Comparison of ENCODE assay signal across 9 cellular contexts in genomic region chr11:94400839-94401772, GRCh38. TPM values are rescaled to one million over a fixed set of nuclear protein-coding genes. Genes with fewer than 3 reads are reported as not detected.
A peak's percentile ranks its signal among the peaks of the same experiment; 100 is the strongest.
DNase-seq lines count a peak whose midpoint lies in the region; ATAC-seq and TF ChIP-seq lines count a peak whose summit lies in the region.
"Had no signal": no experiment of that assay in that cellular context is flagged by ENCODE, and none has a peak within 500 bp of the region (broad histone marks: within the 10 kb centered on the region; RNA-seq: fewer than 3 reads in every experiment).

GPR83 (minus strand) TSS chr11:94401419; CDS start chr11:94401247, 172 bp downstream.

- H3K27me3 ChIP-seq in stomach, result peaks cover 0 to 45% (median 22%) of the 10 kb centered on the region in 3 donors

- H3K4me3 ChIP-seq in astrocyte of the cerebellum (ENCODE audit: low read depth, low read length) (peak within 1 kb of the TSS; percentile 46), stomach (peak within 1 kb of the TSS; percentile 26 to 35 (median 33)), OCI-LY7 (ENCODE audit: low read depth, low read length, poor library complexity, severe bottlenecking) (no peak within 1 kb of the TSS)

- no peak for TF ChIP-seq POLR2A in stomach (IDR thresholded peaks at IDR 0.05)

- POLR2A ChIA-PET in OCI-LY7 (lab: Charles Lee), result interaction anchor here (0.9 kb wide), 1 partner anchor 45 kb away, joined by 3 read pairs; no protein-coding TSS in a partner anchor

- CTCF ChIA-PET in OCI-LY7 (lab: Charles Lee; ENCODE audit: unreplicated experiment), result no interaction called here

- H3K4me1 ChIP-seq in stomach (peaks cover 7 to 14% (median 11%) of the 10 kb centered on the region in 4 donors), OCI-LY7 (ENCODE audit: insufficient read depth, low read length, poor library complexity, severe bottlenecking) (no peaks in the 10 kb centered on the region)

- no peaks in the 10 kb centered on the region for H4K20me1 ChIP-seq in OCI-LY7 (ENCODE audit: insufficient read depth, low read length)

- H3K9me3 ChIP-seq in stomach, result peaks cover 0 to 6% (median 3%) of the 10 kb centered on the region in 4 donors
- no peaks in the 10 kb centered on the region for H3K9me3 ChIP-seq in OCI-LY7 (ENCODE audit: low read length)

- TF ChIP-seq CTCF in astrocyte of the cerebellum (IDR thresholded peaks at IDR 0.05; ENCODE audit: low read depth, low read length, missing control alignments) (no peak), stomach (IDR thresholded peaks at IDR 0.05) (no peak), OCI-LY7 (conservative IDR thresholded peaks at IDR 0.05; ENCODE audit: low read length) (no peak)

- DNase-seq in NCI-H82 (lab: John Stamatoyannopoulos, UW), result peak; percentile 26
- DNase-seq in NCI-H82 treated with DMSO at 0.1 percent for 48 hours (lab: John Stamatoyannopoulos, UW; ENCODE audit: unreplicated experiment), result no peak
- DNase-seq in astrocyte of the cerebellum (ENCODE audit: low read depth), result no peak
- DNase-seq in iris pigment epithelial cell (ENCODE audit: low read depth), result peak; percentile 12
- DNase-seq in stomach, result no peak
- DNase-seq in OCI-LY7 (ENCODE audit: low spot score), result no peak
- DNase-seq in HUDEP-2 (lab: John Stamatoyannopoulos, UW; ENCODE audit: unreplicated experiment in 76 of 76), result no peak

- H3K27ac ChIP-seq in stomach (no peak within 1 kb of the TSS), OCI-LY7 (ENCODE audit: low read depth, low read length, poor library complexity, severe bottlenecking) (no peak within 1 kb of the TSS)
- H3K27ac ChIP-seq: C4-2B had no signal

- no peaks in the 10 kb centered on the region for H3K9me2 ChIP-seq in OCI-LY7 (ENCODE audit: insufficient read depth, low read length)

- in situ Hi-C loops in astrocyte of the cerebellum (cut with HindIII; ENCODE audit: low sequenced_read_pairs), result no loop called here

- BruUV-seq in OCI-LY7 (replicated peaks; lab: Mats Ljungman, UMichigan), result no TSS peak

- WGBS in stomach, 5 donors, result 3 to 5% (median 4%) methylated on average over 56 to 73 of the region's 73 CpGs

- no peaks in the 10 kb centered on the region for H3K79me2 ChIP-seq in OCI-LY7 (ENCODE audit: insufficient read depth, low read depth, low read length)

- H3K4me2 ChIP-seq in OCI-LY7 (ENCODE audit: low read length), result no peak within 1 kb of the TSS

- intact Hi-C loops in stomach (cut with DNase I; ENCODE audit: low total_unique reads), result no loop called here
- intact Hi-C loops in OCI-LY7 (cut with micrococcal nuclease; ENCODE audit: unreplicated experiment), result no loop called here

- TF ChIP-seq EP300 in stomach (IDR thresholded peaks at IDR 0.05), result no peak

- no peaks in the 10 kb centered on the region for H3K36me3 ChIP-seq in stomach
- no peaks in the 10 kb centered on the region for H3K36me3 ChIP-seq in OCI-LY7 (ENCODE audit: insufficient read depth, low read length)

- no peak within 1 kb of the TSS for H2AFZ ChIP-seq in OCI-LY7 (ENCODE audit: low read length)

- ATAC-seq in GM19452 (IDR thresholded peaks at IDR 0.05; ENCODE audit: unreplicated experiment), result no peak

RNA-seq across cellular contexts. Expression of gene GPR83, which starts in this region (rescaled TPM):
- total RNA-seq in stomach (under 1 TPM in 1 of 5 donors, not detected in 4; under 0.01 TPM), OCI-LY7 (2022) (0.10 TPM in 1 of 2 replicates, not detected in the other)
- polyA plus RNA-seq in stomach, result under 1 TPM in 1 of 3 donors, not detected in 2; 0.05 TPM
- total RNA-seq in OCI-LY7 (2014; rRNA removed; shearing (Covaris generic)), result 0.03 TPM in 2 replicates

Comparison
In these comparisons a context has a peak if more than half of its experiments do, and no peak if none do; other contexts are left out.
1. DNase-seq: peak in NCI-H82 (single experiment) and iris pigment epithelial cell (single experiment); none in NCI-H82 treated with DMSO at 0.1 percent for 48 hours (single experiment), astrocyte of the cerebellum (single experiment), stomach (single experiment), OCI-LY7 (single experiment) and HUDEP-2 (0 of 76).